ENCODE assay signal across 24 cellular contexts in the genomic region with DNA sequence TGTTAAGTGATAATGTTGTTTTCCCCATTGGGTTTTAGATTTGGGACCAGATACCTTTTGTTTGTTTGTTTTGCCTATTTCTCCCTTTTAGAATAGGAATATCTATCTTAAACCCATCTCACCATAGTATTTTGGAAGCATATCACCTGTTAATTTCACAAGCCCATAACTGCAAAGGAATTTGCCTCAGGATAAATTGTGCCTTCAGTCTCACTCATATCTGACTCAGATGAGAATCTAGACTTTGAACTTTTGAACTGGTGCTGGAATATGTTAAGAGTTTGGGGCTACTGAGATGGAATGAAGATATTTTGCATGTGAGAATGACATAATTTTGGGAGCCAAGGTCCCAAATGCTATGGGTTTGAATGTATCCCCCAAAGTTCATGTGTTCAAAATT.
DNase-seq lines count a peak whose midpoint lies in the region; ATAC-seq, FAIRE-seq and TF ChIP-seq lines count a peak whose summit lies in the region.
"Had no signal": no experiment of that assay in that cellular context is flagged by ENCODE, and none has a peak within 500 bp of the region (broad histone marks: within the 10 kb centered on the region; RNA-seq: fewer than 3 reads in every experiment).

No MANE protein-coding gene starts in this region.

- H3K4me2 ChIP-seq in PC-3 (ENCODE audit: low read length), result peak overlapping the region; percentile 51
- peak overlapping the region; percentile 7 for H3K4me2 ChIP-seq in mammary epithelial cell (ENCODE audit: insufficient read depth, low read depth, low read length)
- no peak overlapping the region for H3K4me2 ChIP-seq in keratinocyte (ENCODE audit: control insufficient read depth, extremely low read depth, insufficient read depth, low read depth, low read length)
- H3K4me2 ChIP-seq in SK-N-SH, result no peak overlapping the region
- H3K4me2 ChIP-seq: BLaER1, KMS-11 had no signal

- H3K27me3 ChIP-seq in PC-3 (ENCODE audit: low read length) (no peaks in the 10 kb centered on the region), mammary epithelial cell (ENCODE audit: insufficient read depth, low read length) (no peaks in the 10 kb centered on the region), keratinocyte (ENCODE audit: control insufficient read depth, extremely low read depth, insufficient read depth, low read length) (no peaks in the 10 kb centered on the region), SK-N-SH (ENCODE audit: insufficient read depth) (no peaks in the 10 kb centered on the region)
- H3K27me3 ChIP-seq: BLaER1 had no signal

- H3K4me3 ChIP-seq in PC-3 (ENCODE audit: low read length) (no peak overlapping the region), mammary epithelial cell (replicated peaks in 1 of 3; ENCODE audit: insufficient read depth in 1 of 3, low read depth in 2 of 3, low read length in 3 of 3) (no peak overlapping the region), keratinocyte (ENCODE audit: control insufficient read depth in 2 of 3, extremely low read depth in 1 of 3, insufficient read depth in 2 of 3, low read depth in 1 of 3, low read length in 3 of 3) (no peak overlapping the region), SK-N-SH (ENCODE audit: low read depth in 2 of 2, low read length in 1 of 2) (no peak overlapping the region)
- H3K4me3 ChIP-seq: BLaER1, HAP-1, SK-N-MC had no signal

- no peak overlapping the region for H3K9ac ChIP-seq in PC-3 (ENCODE audit: low read length)
- H3K9ac ChIP-seq in mammary epithelial cell (ENCODE audit: insufficient read depth, low read length), result no peak overlapping the region
- H3K9ac ChIP-seq in keratinocyte (ENCODE audit: control insufficient read depth, extremely low read depth, insufficient read depth, low read length), result no peak overlapping the region
- H3K9ac ChIP-seq in SK-N-SH, result no peak overlapping the region
- H3K9ac ChIP-seq: BLaER1, KMS-11 had no signal

- in situ Hi-C loops in mammary epithelial cell (cut with MboI; ENCODE audit: low sequenced_read_pairs in 2 of 2), result no loop called here

- no peak for TF ChIP-seq EP300 in SK-N-SH (IDR thresholded peaks at IDR 0.05; ENCODE audit: borderline replicate concordance in 1 of 2, low read depth in 1 of 2, low read length in 1 of 2)

- H3K9me3 ChIP-seq in PC-3 (ENCODE audit: low read length), result no peaks in the 10 kb centered on the region
- H3K9me3 ChIP-seq in mammary epithelial cell (replicated peaks; ENCODE audit: insufficient read depth, low read length), result no peaks in the 10 kb centered on the region
- H3K9me3 ChIP-seq in keratinocyte (ENCODE audit: control insufficient read depth, low read depth, low read length), result no peaks in the 10 kb centered on the region
- H3K9me3 ChIP-seq in SK-N-SH, result no peaks in the 10 kb centered on the region
- H3K9me3 ChIP-seq: BLaER1, HAP-1 had no signal

- H3K36me3 ChIP-seq in PC-3 (ENCODE audit: low read depth, low read length) (no peaks in the 10 kb centered on the region), mammary epithelial cell (ENCODE audit: insufficient read depth, low read length) (no peaks in the 10 kb centered on the region), keratinocyte (ENCODE audit: control insufficient read depth in 2 of 2, extremely low read depth in 1 of 2, insufficient read depth in 2 of 2, low read length in 2 of 2) (no peaks in the 10 kb centered on the region), SK-N-SH (replicated peaks in 1 of 2; ENCODE audit: control insufficient read depth in 1 of 2, insufficient read depth in 2 of 2, low read length in 1 of 2) (no peaks in the 10 kb centered on the region)
- H3K36me3 ChIP-seq: BLaER1, HAP-1 had no signal

- H3K4me1 ChIP-seq in PC-3 (ENCODE audit: insufficient read depth, low read length) (peaks cover 21% of the 10 kb centered on the region), mammary epithelial cell (ENCODE audit: insufficient read depth, low read length) (peaks cover 12% of the 10 kb centered on the region), keratinocyte (ENCODE audit: control insufficient read depth, extremely low read depth, insufficient read depth, low read length) (peaks cover 10% of the 10 kb centered on the region), SK-N-SH (ENCODE audit: control insufficient read depth in 1 of 2, insufficient read depth in 2 of 2, low read depth in 1 of 2, low read length in 1 of 2) (no peaks in the 10 kb centered on the region)
- H3K4me1 ChIP-seq: BLaER1, HAP-1 had no signal

- intact Hi-C loops in PC-3 (cut with micrococcal nuclease) (no loop called here), mammary epithelial cell (cut with micrococcal nuclease) (no loop called here)

- CTCF ChIA-PET in PC-3 (lab: Charles Lee) (no interaction called here), mammary epithelial cell (lab: Charles Lee; ENCODE audit: low non-redundant PET) (no interaction called here), SK-N-SH (lab: Yijun Ruan, JAX) (no interaction called here)

- TF ChIP-seq CTCF in PC-3 (conservative IDR thresholded peaks at IDR 0.05; ENCODE audit: low read depth, low read length) (no peak), mammary epithelial cell (conservative IDR thresholded peaks at IDR 0.05 in 1 of 2, IDR thresholded peaks at IDR 0.05 in 1 of 2; ENCODE audit: extremely low read depth in 1 of 2, insufficient read depth in 1 of 2, low read depth in 1 of 2, low read length in 2 of 2) (no peak), keratinocyte (optimal IDR thresholded peaks at IDR 0.05 in 1 of 3, IDR thresholded peaks at IDR 0.05 in 1 of 3, conservative IDR thresholded peaks at IDR 0.05 in 1 of 3; ENCODE audit: extremely low read depth in 1 of 3, insufficient read depth in 2 of 3, low read length in 3 of 3) (no peak), SK-N-SH (IDR thresholded peaks at IDR 0.05) (no peak)

- peak; percentile 64 for ATAC-seq in PC-3

- H4K20me1 ChIP-seq in PC-3 (ENCODE audit: low read length) (no peaks in the 10 kb centered on the region), mammary epithelial cell (ENCODE audit: insufficient read depth, low read length) (no peaks in the 10 kb centered on the region), keratinocyte (ENCODE audit: control insufficient read depth, extremely low read depth, insufficient read depth, low read length) (no peaks in the 10 kb centered on the region), SK-N-SH (ENCODE audit: insufficient read depth) (no peaks in the 10 kb centered on the region)
- H4K20me1 ChIP-seq: BLaER1 had no signal

- FAIRE-seq in keratinocyte (lab: Jason Lieb, UNC), result peak; percentile 76
- FAIRE-seq: G401.6 had no signal

- H3K79me2 ChIP-seq in PC-3 (ENCODE audit: low read length), result no peaks in the 10 kb centered on the region
- H3K79me2 ChIP-seq in mammary epithelial cell (ENCODE audit: insufficient read depth, low read length), result no peaks in the 10 kb centered on the region
- no peaks in the 10 kb centered on the region for H3K79me2 ChIP-seq in keratinocyte (ENCODE audit: control insufficient read depth, insufficient read depth, low read length)
- H3K79me2 ChIP-seq in SK-N-SH (ENCODE audit: insufficient read depth), result no peaks in the 10 kb centered on the region

- TF ChIP-seq RAD21 in SK-N-SH (IDR thresholded peaks at IDR 0.05; ENCODE audit: low read length), result no peak

- H3K27ac ChIP-seq in PC-3 (ENCODE audit: low read length) (0 out of 2 replicates have a peak overlapping the region, but pooled peaks have one; percentile 11), mammary epithelial cell (ENCODE audit: insufficient read depth, low read depth, low read length) (no peak overlapping the region), keratinocyte (ENCODE audit: control insufficient read depth, insufficient read depth, low read length) (no peak overlapping the region), SK-N-SH (ENCODE audit: low read depth in 2 of 2, low read length in 1 of 2) (no peak overlapping the region)
- H3K27ac ChIP-seq: BLaER1, KMS-11, SK-N-MC had no signal

- H3K9me2 ChIP-seq in PC-3 (replicated peaks; ENCODE audit: low read length) (no peaks in the 10 kb centered on the region), SK-N-SH (no peaks in the 10 kb centered on the region)

- H3K9me1 ChIP-seq in keratinocyte (ENCODE audit: control insufficient read depth, extremely low read depth, insufficient read depth, low read length), result no peaks in the 10 kb centered on the region

- DNase-seq in ELR (ENCODE audit: low read depth) (peak; percentile 70), PC-3 (peak; percentile 77), mammary epithelial cell (peak; percentile 36), keratinocyte (ENCODE audit: low read depth, low spot score) (no peak), SK-N-SH (no peak), nucleus accumbens (lab: John Stamatoyannopoulos, UW) (no peak), foreskin melanocyte (no peak)
- DNase-seq: CD4-positive, CD25-positive, alpha-beta regulatory T cell; DMS53; GOT3; HFFc6; NCI-H1092; NCI-H1417 treated with DMSO at 0.1 percent for 48 hours; NCI-H1694 treated with DMSO at 0.1 percent for 48 hours; NCI-H2081; NCI-H345; NCI-H510A treated with DMSO at 0.1 percent for 48 hours; RPMI8226; SHP77 treated with DMSO at 0.1 percent for 48 hours had no signal

- H3F3A ChIP-seq in PC-3 (ENCODE audit: low read length, unreplicated experiment), result no peaks in the 10 kb centered on the region
- no peaks in the 10 kb centered on the region for H3F3A ChIP-seq in SK-N-SH (replicated peaks; ENCODE audit: insufficient read depth)

- H2AFZ ChIP-seq in PC-3 (ENCODE audit: low read length), result no peak overlapping the region
- no peak overlapping the region for H2AFZ ChIP-seq in mammary epithelial cell (ENCODE audit: low read depth, low read length)
- no peak overlapping the region for H2AFZ ChIP-seq in keratinocyte (ENCODE audit: control insufficient read depth, low read length)
- H2AFZ ChIP-seq in SK-N-SH (ENCODE audit: low read depth), result no peak overlapping the region

- dilution Hi-C loops in mammary epithelial cell (cut with HindIII; ENCODE audit: low sequenced_read_pairs) (no loop called here), keratinocyte (cut with MboI; ENCODE audit: extremely low pct_ligation_motif_present, low sequenced_read_pairs) (no loop called here)

- BruUV-seq in PC-3 (replicated peaks; lab: Mats Ljungman, UMichigan) (no TSS peak), mammary epithelial cell (replicated peaks; lab: Mats Ljungman, UMichigan) (no TSS peak)

- POLR2A ChIA-PET in PC-3 (lab: Charles Lee; ENCODE audit: unreplicated experiment) (no interaction called here), SK-N-SH (lab: Yijun Ruan, JAX) (no interaction called here)

TF ChIP-seq in SK-N-SH, 30 proteins besides CTCF, POLR2A, EP300 and RAD21 (continues in another document):
- no peak for TF ChIP-seq NFIC (IDR thresholded peaks at IDR 0.05; ENCODE audit: borderline replicate concordance)

Comparison
In these comparisons a context has a peak if more than half of its experiments do, and no peak if none do; other contexts are left out.
1. DNase-seq: peak in ELR (single experiment), PC-3 (single experiment) and mammary epithelial cell (single experiment); none in keratinocyte (single experiment), SK-N-SH (single experiment), nucleus accumbens (0 of 56) and foreskin melanocyte (single experiment).
2. H3K4me2 ChIP-seq: peak in PC-3 (single experiment) and mammary epithelial cell (single experiment); none in keratinocyte (single experiment) and SK-N-SH (single experiment).